ENCODE assay signal across 17 cellular contexts in the genomic region with DNA sequence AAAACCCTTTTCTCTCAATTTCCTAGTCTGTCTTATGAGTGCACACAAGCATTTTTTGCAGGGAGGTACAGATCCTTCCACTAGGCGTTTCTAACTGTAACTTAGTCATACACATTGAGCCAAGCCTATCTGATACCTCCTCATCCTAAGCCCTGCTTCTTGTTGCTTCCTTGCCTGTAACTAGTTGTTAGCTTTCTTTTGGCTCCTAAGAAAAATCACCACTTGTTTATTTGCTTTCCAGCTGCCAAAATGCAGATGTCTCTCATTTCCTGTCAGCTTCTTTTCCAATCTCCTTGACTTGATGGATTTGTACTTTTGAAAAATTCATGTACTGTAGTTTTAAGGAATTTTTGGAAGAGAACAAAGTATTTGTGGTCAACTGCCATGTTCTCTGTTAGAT.
DNase-seq lines count a peak whose midpoint lies in the region; ATAC-seq and TF ChIP-seq lines count a peak whose summit lies in the region.
"Had no signal": no experiment of that assay in that cellular context is flagged by ENCODE, and none has a peak within 500 bp of the region (broad histone marks: within the 10 kb centered on the region; RNA-seq: fewer than 3 reads in every experiment).

No MANE protein-coding gene starts in this region.

- DNase-seq in activated naive CD8-positive, alpha-beta T cell treated with anti-CD3 and anti-CD28 coated beads, Interleukin-2, amount 50 U/mL, for 24 hours: no peak
- no peak for DNase-seq in activated naive CD8-positive, alpha-beta T cell treated with anti-CD3 and anti-CD28 coated beads for 36 hours
- DNase-seq in fibroblast of mammary gland (ENCODE audit: low read depth) (peak; percentile 63), tibial artery (no peak), dorsolateral prefrontal cortex (no peak), NCI-H1417 (lab: John Stamatoyannopoulos, UW) (no peak)
- DNase-seq in activated naive CD4-positive, alpha-beta T cell treated with Interleukin-2 at 50 U/mL for 16 hours: no peak
- DNase-seq: adrenal gland, endodermal cell, Karpas-422, NCI-H2029 treated with DMSO at 0.1 percent for 48 hours, NCI-H774, nucleus accumbens, SHP77 treated with DMSO at 0.1 percent for 48 hours, upper lobe of right lung had no signal

- intact Hi-C loops in tibial artery (cut with DNase I; ENCODE audit: low total_unique reads) (no loop called here), dorsolateral prefrontal cortex (cut with DNase I) (no loop called here)

- H3K36me3 Mint-ChIP-seq in activated naive CD8-positive, alpha-beta T cell: peaks cover 5% of the 10 kb centered on the region
- peaks cover 17% of the 10 kb centered on the region for H3K36me3 Mint-ChIP-seq in activated naive CD8-positive, alpha-beta T cell treated with anti-CD3 and anti-CD28 coated beads, Interleukin-2, amount 50 U/mL, for 24 hours (ENCODE audit: low read depth)
- peaks cover 13% of the 10 kb centered on the region for H3K36me3 Mint-ChIP-seq in activated naive CD8-positive, alpha-beta T cell treated with anti-CD3 and anti-CD28 coated beads for 36 hours

- peak; percentile 7 for TF ChIP-seq CTCF in fibroblast of mammary gland (conservative IDR thresholded peaks at IDR 0.05; ENCODE audit: control insufficient read depth, insufficient read depth, low read depth, low read length)
- peak in 1 of 2 experiments; percentile 6 for TF ChIP-seq CTCF in tibial artery (IDR thresholded peaks at IDR 0.05)
- TF ChIP-seq CTCF in dorsolateral prefrontal cortex (IDR thresholded peaks at IDR 0.05 in 54 of 56, conservative IDR thresholded peaks at IDR 0.05 in 2 of 56; ENCODE audit: low read depth in 1 of 56, partially characterized antibody in 56 of 56): no peak

- no peaks in the 10 kb centered on the region for H3K27me3 ChIP-seq in tibial artery
- no peaks in the 10 kb centered on the region for H3K27me3 ChIP-seq in dorsolateral prefrontal cortex
- H3K27me3 ChIP-seq: adrenal gland, upper lobe of right lung had no signal

- no peaks in the 10 kb centered on the region for H3K27me3 Mint-ChIP-seq in activated naive CD8-positive, alpha-beta T cell
- H3K27me3 Mint-ChIP-seq in activated naive CD8-positive, alpha-beta T cell treated with anti-CD3 and anti-CD28 coated beads, Interleukin-2, amount 50 U/mL, for 24 hours: no peaks in the 10 kb centered on the region
- no peaks in the 10 kb centered on the region for H3K27me3 Mint-ChIP-seq in activated naive CD8-positive, alpha-beta T cell treated with anti-CD3 and anti-CD28 coated beads for 36 hours
- H3K27me3 Mint-ChIP-seq: memory B cell had no signal

- ATAC-seq in activated naive CD8-positive, alpha-beta T cell treated with anti-CD3 and anti-CD28 coated beads, Interleukin-2, amount 50 U/mL, for 24 hours: no peak
- ATAC-seq: upper lobe of right lung had no signal

- H3K27ac ChIP-seq in tibial artery (peak overlapping the region; percentile 57), dorsolateral prefrontal cortex (peak overlapping the region in 28 of 59 donors; percentile 0 to 66 (median 36))

- H3K9me3 Mint-ChIP-seq in activated naive CD8-positive, alpha-beta T cell (ENCODE audit: low read depth): no peaks in the 10 kb centered on the region
- H3K9me3 Mint-ChIP-seq in activated naive CD8-positive, alpha-beta T cell treated with anti-CD3 and anti-CD28 coated beads, Interleukin-2, amount 50 U/mL, for 24 hours: no peaks in the 10 kb centered on the region
- H3K9me3 Mint-ChIP-seq in activated naive CD8-positive, alpha-beta T cell treated with anti-CD3 and anti-CD28 coated beads for 36 hours: no peaks in the 10 kb centered on the region
- H3K9me3 Mint-ChIP-seq: endodermal cell, memory B cell had no signal

- H3K4me1 Mint-ChIP-seq in activated naive CD8-positive, alpha-beta T cell (ENCODE audit: low read depth): peaks cover 19% of the 10 kb centered on the region
- peaks cover 11% of the 10 kb centered on the region for H3K4me1 Mint-ChIP-seq in activated naive CD8-positive, alpha-beta T cell treated with anti-CD3 and anti-CD28 coated beads, Interleukin-2, amount 50 U/mL, for 24 hours
- H3K4me1 Mint-ChIP-seq in activated naive CD8-positive, alpha-beta T cell treated with anti-CD3 and anti-CD28 coated beads for 36 hours: peaks cover 16% of the 10 kb centered on the region
- H3K4me1 Mint-ChIP-seq: endodermal cell, memory B cell had no signal

- H3K36me3 ChIP-seq in tibial artery: peaks cover 5 to 13% (median 13%) of the 10 kb centered on the region in 3 donors

- H3K4me1 ChIP-seq in tibial artery: peaks cover 0 to 34% (median 21%) of the 10 kb centered on the region in 4 donors
- H3K4me1 ChIP-seq: adrenal gland, upper lobe of right lung had no signal

- peak overlapping the region; percentile 30 for H3K27ac Mint-ChIP-seq in activated naive CD8-positive, alpha-beta T cell
- no peak overlapping the region for H3K27ac Mint-ChIP-seq in activated naive CD8-positive, alpha-beta T cell treated with anti-CD3 and anti-CD28 coated beads, Interleukin-2, amount 50 U/mL, for 24 hours
- H3K27ac Mint-ChIP-seq in activated naive CD8-positive, alpha-beta T cell treated with anti-CD3 and anti-CD28 coated beads for 36 hours: peak overlapping the region; percentile 54
- H3K27ac Mint-ChIP-seq: endodermal cell, memory B cell had no signal

- no peaks in the 10 kb centered on the region for H3K9me3 ChIP-seq in tibial artery
- H3K9me3 ChIP-seq: adrenal gland, upper lobe of right lung had no signal

- no peak overlapping the region for H3K4me3 ChIP-seq in fibroblast of mammary gland (ENCODE audit: control insufficient read depth, low read depth, low read length)
- H3K4me3 ChIP-seq in tibial artery: no peak overlapping the region
- no peak overlapping the region for H3K4me3 ChIP-seq in dorsolateral prefrontal cortex
- H3K4me3 ChIP-seq: adrenal gland, upper lobe of right lung had no signal

- H3K4me3 Mint-ChIP-seq in activated naive CD8-positive, alpha-beta T cell: no peak overlapping the region
- H3K4me3 Mint-ChIP-seq in activated naive CD8-positive, alpha-beta T cell treated with anti-CD3 and anti-CD28 coated beads, Interleukin-2, amount 50 U/mL, for 24 hours: no peak overlapping the region
- H3K4me3 Mint-ChIP-seq in activated naive CD8-positive, alpha-beta T cell treated with anti-CD3 and anti-CD28 coated beads for 36 hours: no peak overlapping the region
- H3K4me3 Mint-ChIP-seq: endodermal cell, memory B cell had no signal
